27 cellular contexts compared by ENCODE assay signal in genomic region chr6:140871911-140872310, GRCh38.
A peak's percentile ranks its signal among the peaks of the same experiment; 100 is the strongest.
DNase-seq lines count a peak whose midpoint lies in the region; ATAC-seq, FAIRE-seq and TF ChIP-seq lines count a peak whose summit lies in the region.
"Had no signal": no experiment of that assay in that cellular context is flagged by ENCODE, and none has a peak within 500 bp of the region (broad histone marks: within the 10 kb centered on the region; RNA-seq: fewer than 3 reads in every experiment).

No MANE protein-coding gene starts in this region.

- TF ChIP-seq CTCF in epithelial cell of esophagus (IDR thresholded peaks at IDR 0.05; ENCODE audit: insufficient read depth, low read depth, low read length, missing control alignments) (no peak), osteoblast (IDR thresholded peaks at IDR 0.05; ENCODE audit: extremely low read depth, low read depth, low read length) (no peak)

- H3K27me3 ChIP-seq in osteoblast (ENCODE audit: insufficient read depth, low read length) = no peaks in the 10 kb centered on the region
- H3K27me3 ChIP-seq: BE2C, body of pancreas, transverse colon had no signal

- H3K4me1 ChIP-seq in osteoblast (ENCODE audit: insufficient read depth, low read length) = no peaks in the 10 kb centered on the region
- H3K4me1 ChIP-seq: A549, BE2C, body of pancreas, lower lobe of right lung, transverse colon had no signal

- H3K4me2 ChIP-seq in osteoblast (ENCODE audit: insufficient read depth, low read length) = no peak overlapping the region
- H3K4me2 ChIP-seq: A549, smooth muscle cell had no signal

- H3K27ac ChIP-seq in osteoblast (ENCODE audit: low read depth, low read length) = no peak overlapping the region
- H3K27ac ChIP-seq: A549, body of pancreas, lower lobe of right lung, transverse colon, VCaP had no signal

- H3K79me2 ChIP-seq in osteoblast (ENCODE audit: insufficient read depth, low read length) = no peaks in the 10 kb centered on the region

- no peak for ATAC-seq in HG03565 (IDR thresholded peaks at IDR 0.05; ENCODE audit: unreplicated experiment)
- ATAC-seq: A549, body of pancreas, lower lobe of right lung, mucosa of descending colon had no signal

- no peaks in the 10 kb centered on the region for H3K9me3 ChIP-seq in osteoblast (ENCODE audit: low read depth, low read length)
- H3K9me3 ChIP-seq: A549, body of pancreas, lower lobe of right lung, mucosa of descending colon, transverse colon had no signal

- H4K20me1 ChIP-seq in osteoblast (ENCODE audit: insufficient read depth, low read length) = no peaks in the 10 kb centered on the region

- no peaks in the 10 kb centered on the region for H3K36me3 ChIP-seq in osteoblast (ENCODE audit: insufficient read depth, low read length)
- H3K36me3 ChIP-seq: BE2C, lower lobe of right lung, transverse colon had no signal

- H2AFZ ChIP-seq in osteoblast (ENCODE audit: low read length) = no peak overlapping the region

- DNase-seq in EL (peak; percentile 57), RCC 7860 (ENCODE audit: low spot score) (peak; percentile 20), epithelial cell of esophagus (ENCODE audit: low read depth) (peak; percentile 64), glomerular visceral epithelial cell (ENCODE audit: extremely low spot score) (peak; percentile 5), AG08395 (ENCODE audit: low spot score) (no peak), iPS-NIHi7 (ENCODE audit: extremely low spot score) (no peak), osteoblast (ENCODE audit: insufficient read length, low spot score, missing footprints) (no peak)
- DNase-seq: activated CD4-positive, alpha-beta T cell treated with anti-CD3 and anti-CD28 coated beads for 4 hours; activated CD8-positive, alpha-beta memory T cell treated with anti-CD3 and anti-CD28 coated beads for 24 hours; activated effector memory CD4-positive, alpha-beta T cell treated with Interleukin-2 at 50 U/mL for 16 hours; activated naive CD8-positive, alpha-beta T cell treated with anti-CD3 and anti-CD28 coated beads for 36 hours; BE2C; body of pancreas; effector CD8-positive, alpha-beta T cell; H9; head of caudate nucleus; KBM-7; kidney glomerular epithelial cell; lower lobe of right lung; mucosa of descending colon; SHP77; stimulated activated CD4-positive, alpha-beta T cell treated with anti-CD3 and anti-CD28 coated beads, Interleukin-2, amount 100 ng/mL, for 24 hours; transverse colon had no signal

- no peak overlapping the region for H3K4me3 ChIP-seq in epithelial cell of esophagus (ENCODE audit: low read length)
- no peak overlapping the region for H3K4me3 ChIP-seq in osteoblast (ENCODE audit: insufficient read depth, low read length)
- H3K4me3 ChIP-seq: A549, body of pancreas, lower lobe of right lung, mucosa of descending colon, smooth muscle cell, transverse colon had no signal

- FAIRE-seq in RCC 7860 (lab: Jason Lieb, UNC) = no peak
- FAIRE-seq: A549 had no signal

Comparison
In these comparisons a context has a peak if more than half of its experiments do, and no peak if none do; other contexts are left out.
1. DNase-seq: peak in EL (single experiment), RCC 7860 (single experiment), epithelial cell of esophagus (single experiment) and glomerular visceral epithelial cell (single experiment); none in AG08395 (single experiment), iPS-NIHi7 (single experiment) and osteoblast (single experiment).